Comparison of ENCODE assay signal across 12 cellular contexts in genomic region chr11:117610045-117610444, GRCh38.
DNase-seq lines count a peak whose midpoint lies in the region; ATAC-seq, FAIRE-seq and TF ChIP-seq lines count a peak whose summit lies in the region.
"Had no signal": no experiment of that assay in that cellular context is flagged by ENCODE, and none has a peak within 500 bp of the region (broad histone marks: within the 10 kb centered on the region; RNA-seq: fewer than 3 reads in every experiment).

No MANE protein-coding gene starts in this region.

- intact Hi-C loops in HepG2 (cut with micrococcal nuclease; ENCODE audit: unreplicated experiment), result no loop called here
- intact Hi-C loops in CD8-positive, alpha-beta T cell (cut with DNase I, micrococcal nuclease), result no loop called here

- H3K9me3 Mint-ChIP-seq in CD8-positive, alpha-beta T cell, result no peaks in the 10 kb centered on the region
- H3K9me3 Mint-ChIP-seq: mesothelial cell of epicardium had no signal

- no peak for ATAC-seq in HepG2
- ATAC-seq in CD8-positive, alpha-beta T cell, result no peak

- H3K4me2 ChIP-seq in keratinocyte (ENCODE audit: control insufficient read depth, extremely low read depth, insufficient read depth, low read depth, low read length) (no peak overlapping the region), HepG2 (ENCODE audit: low read depth, low read length) (no peak overlapping the region)

- TF ChIP-seq CTCF in keratinocyte (optimal IDR thresholded peaks at IDR 0.05 in 1 of 3, IDR thresholded peaks at IDR 0.05 in 1 of 3, conservative IDR thresholded peaks at IDR 0.05 in 1 of 3; ENCODE audit: extremely low read depth in 1 of 3, insufficient read depth in 2 of 3, low read length in 3 of 3) (no peak), HepG2 (CRISPR knock-in tag; IDR thresholded peaks at IDR 0.05) (no peak)
- TF ChIP-seq CTCF in CD8-positive, alpha-beta T cell (IDR thresholded peaks at IDR 0.05), result no peak

- H2AFZ ChIP-seq in keratinocyte (ENCODE audit: control insufficient read depth, low read length), result no peak overlapping the region
- H2AFZ ChIP-seq in HepG2 (ENCODE audit: low read length), result no peak overlapping the region

- no peaks in the 10 kb centered on the region for H3K27me3 ChIP-seq in SJSA1 (replicated peaks)
- peaks cover 10% of the 10 kb centered on the region for H3K27me3 ChIP-seq in keratinocyte (ENCODE audit: control insufficient read depth, extremely low read depth, insufficient read depth, low read length)
- H3K27me3 ChIP-seq in HepG2 (ENCODE audit: control insufficient read depth in 1 of 2, insufficient read depth in 2 of 2, low read length in 2 of 2), result peaks cover 0 to 5% of the 10 kb centered on the region in 2 experiments; a peak in 2 of 5 replicates
- H3K27me3 ChIP-seq in CD8-positive, alpha-beta T cell (ENCODE audit: insufficient read depth, low read length), result no peaks in the 10 kb centered on the region
- H3K27me3 ChIP-seq: cardiac muscle cell had no signal

- H4K20me1 ChIP-seq in keratinocyte (ENCODE audit: control insufficient read depth, extremely low read depth, insufficient read depth, low read length), result no peaks in the 10 kb centered on the region
- H4K20me1 ChIP-seq in HepG2 (ENCODE audit: insufficient read depth, low read length), result no peaks in the 10 kb centered on the region

- no peaks in the 10 kb centered on the region for H3K36me3 Mint-ChIP-seq in CD8-positive, alpha-beta T cell
- H3K36me3 Mint-ChIP-seq: mesothelial cell of epicardium had no signal

- H3K27me3 Mint-ChIP-seq in CD8-positive, alpha-beta T cell (ENCODE audit: low read depth), result no peaks in the 10 kb centered on the region

- CTCF ChIA-PET in HepG2 (lab: Yijun Ruan, JAX; ENCODE audit: low intra/inter-chr PET ratio, low total read pairs), result no interaction called here
- CTCF ChIA-PET in CD8-positive, alpha-beta T cell (lab: Charles Lee), result interaction anchor here (1.3 kb wide), 1 partner anchor 11 kb away, joined by 4 read pairs; no protein-coding TSS in a partner anchor

- no peak for TF ChIP-seq RAD21 in HepG2 (CRISPR knock-in tag; IDR thresholded peaks at IDR 0.05)

- dilution Hi-C loops in keratinocyte (cut with MboI; ENCODE audit: extremely low pct_ligation_motif_present, low sequenced_read_pairs), result no loop called here

- peak; percentile 31 to 51 for DNase-seq in activated CD4-positive, alpha-beta T cell treated with anti-CD3 and anti-CD28 coated beads, Interleukin-2, amount 50 U/mL, for 48 hours
- no peak for DNase-seq in activated CD4-positive, alpha-beta T cell treated with anti-CD3 and anti-CD28 coated beads for 1 hour
- no peak for DNase-seq in GM12892 (ENCODE audit: insufficient read length)
- DNase-seq in SJSA1 (ENCODE audit: low read depth in 1 of 2, low spot score in 2 of 2), result peak; percentile 63 to 73
- peak; percentile 11 for DNase-seq in keratinocyte (ENCODE audit: low read depth, low spot score)
- no peak for DNase-seq in globus pallidus (ENCODE audit: low spot score)
- no peak for DNase-seq in HepG2 (ENCODE audit: low spot score)
- DNase-seq in CD8-positive, alpha-beta T cell, result no peak
- DNase-seq: NCI-H1694 had no signal

- H3K79me2 ChIP-seq in keratinocyte (ENCODE audit: control insufficient read depth, insufficient read depth, low read length), result no peaks in the 10 kb centered on the region
- no peaks in the 10 kb centered on the region for H3K79me2 ChIP-seq in HepG2 (ENCODE audit: insufficient read depth, low read length)

- H3K36me3 ChIP-seq in SJSA1 (no peaks in the 10 kb centered on the region), keratinocyte (ENCODE audit: control insufficient read depth in 2 of 2, extremely low read depth in 1 of 2, insufficient read depth in 2 of 2, low read length in 2 of 2) (no peaks in the 10 kb centered on the region), HepG2 (replicated peaks in 1 of 2; ENCODE audit: control insufficient read depth in 1 of 2, insufficient read depth in 2 of 2, low read length in 2 of 2) (no peaks in the 10 kb centered on the region)
- H3K36me3 ChIP-seq in CD8-positive, alpha-beta T cell (ENCODE audit: insufficient read depth, low read length), result no peaks in the 10 kb centered on the region
- H3K36me3 ChIP-seq: cardiac muscle cell, thoracic aorta had no signal

- H3K4me3 Mint-ChIP-seq in CD8-positive, alpha-beta T cell, result no peak overlapping the region
- H3K4me3 Mint-ChIP-seq: mesothelial cell of epicardium had no signal

- peaks cover 5% of the 10 kb centered on the region for H3K4me1 Mint-ChIP-seq in CD8-positive, alpha-beta T cell (ENCODE audit: low read depth)
- H3K4me1 Mint-ChIP-seq: mesothelial cell of epicardium had no signal

- TF ChIP-seq POLR2A in GM12892 (IDR thresholded peaks at IDR 0.05; ENCODE audit: low read depth, low read length) (no peak), HepG2 (IDR thresholded peaks at IDR 0.05; ENCODE audit: insufficient read depth in 1 of 2, low read depth in 2 of 2, low read length in 2 of 2) (no peak)

- in situ Hi-C loops in HepG2 (cut with HindIII; ENCODE audit: extremely low pct_ligation_motif_present, low pct_unique_long_range_greater_than_20kb), result no loop called here

- POLR2A ChIA-PET in HepG2 (lab: Yijun Ruan, JAX), result no interaction called here
- POLR2A ChIA-PET in CD8-positive, alpha-beta T cell (lab: Charles Lee), result no interaction called here

- no peak overlapping the region for H3K27ac Mint-ChIP-seq in CD8-positive, alpha-beta T cell
- H3K27ac Mint-ChIP-seq: mesothelial cell of epicardium had no signal

- no TSS peak for BruUV-seq in HepG2 (replicated peaks; lab: Mats Ljungman, UMichigan)

- H3K4me3 ChIP-seq in SJSA1, result no peak overlapping the region
- H3K4me3 ChIP-seq in keratinocyte (ENCODE audit: control insufficient read depth in 2 of 3, extremely low read depth in 1 of 3, insufficient read depth in 2 of 3, low read depth in 1 of 3, low read length in 3 of 3), result no peak overlapping the region
- H3K4me3 ChIP-seq in HepG2 (replicated peaks in 1 of 3; ENCODE audit: insufficient read depth in 1 of 3, low read depth in 2 of 3, low read length in 3 of 3), result no peak overlapping the region
- no peak overlapping the region for H3K4me3 ChIP-seq in CD8-positive, alpha-beta T cell (ENCODE audit: low read depth, low read length)
- H3K4me3 ChIP-seq: cardiac muscle cell, thoracic aorta had no signal

- TF ChIP-seq EP300 in HepG2 (IDR thresholded peaks at IDR 0.05; ENCODE audit: low read depth in 2 of 2, low read length in 2 of 2) (no peak), HepG2 (CRISPR knock-in tag; IDR thresholded peaks at IDR 0.05; ENCODE audit: borderline replicate concordance) (no peak)

- FAIRE-seq in GM12892 (lab: Jason Lieb, UNC) (peak; percentile 94), keratinocyte (lab: Jason Lieb, UNC) (no peak), HepG2 (lab: Jason Lieb, UNC) (no peak)

- 4% methylated on average over 4 of the region's 4 CpGs for WGBS in HepG2 (ENCODE audit: low lambda C conversion rate)

- H3K9me3 ChIP-seq in SJSA1 (replicated peaks), result no peaks in the 10 kb centered on the region
- no peaks in the 10 kb centered on the region for H3K9me3 ChIP-seq in keratinocyte (ENCODE audit: control insufficient read depth, low read depth, low read length)
- no peaks in the 10 kb centered on the region for H3K9me3 ChIP-seq in HepG2 (ENCODE audit: low read length)
- no peaks in the 10 kb centered on the region for H3K9me3 ChIP-seq in CD8-positive, alpha-beta T cell (ENCODE audit: low read length)
- H3K9me3 ChIP-seq: thoracic aorta had no signal

- H3K4me1 ChIP-seq in SJSA1 (replicated peaks) (peaks cover 26% of the 10 kb centered on the region), keratinocyte (ENCODE audit: control insufficient read depth, extremely low read depth, insufficient read depth, low read length) (peaks cover 3% of the 10 kb centered on the region), HepG2 (ENCODE audit: insufficient read depth, low read length) (no peaks in the 10 kb centered on the region)
- no peaks in the 10 kb centered on the region for H3K4me1 ChIP-seq in CD8-positive, alpha-beta T cell (ENCODE audit: insufficient read depth, low read length)

- H3K27ac ChIP-seq in SJSA1 (peak overlapping the region; percentile 73), keratinocyte (ENCODE audit: control insufficient read depth, insufficient read depth, low read length) (no peak overlapping the region), HepG2 (ENCODE audit: extremely low read length, insufficient read depth, low read length) (no peak overlapping the region)
- H3K27ac ChIP-seq in CD8-positive, alpha-beta T cell (ENCODE audit: low read depth, low read length), result no peak overlapping the region
- H3K27ac ChIP-seq: cardiac muscle cell, thoracic aorta had no signal

- H3K9ac ChIP-seq in keratinocyte (ENCODE audit: control insufficient read depth, extremely low read depth, insufficient read depth, low read length) (no peak overlapping the region), HepG2 (ENCODE audit: insufficient read depth, low read depth, low read length) (no peak overlapping the region)

- no peaks in the 10 kb centered on the region for H3K9me1 ChIP-seq in keratinocyte (ENCODE audit: control insufficient read depth, extremely low read depth, insufficient read depth, low read length)

TF ChIP-seq in HepG2, 621 proteins besides CTCF, POLR2A, EP300 and RAD21 (continues in another document):
- TF ChIP-seq NFKB2 (CRISPR knock-in tag; IDR thresholded peaks at IDR 0.05; ENCODE audit: borderline replicate concordance) (no peak), ZNF225 (CRISPR knock-in tag; IDR thresholded peaks at IDR 0.05) (no peak), ZNF614 (CRISPR knock-in tag; IDR thresholded peaks at IDR 0.05; ENCODE audit: borderline replicate concordance) (no peak), ZNF430 (CRISPR knock-in tag; IDR thresholded peaks at IDR 0.05) (no peak), MLLT10 (CRISPR knock-in tag; IDR thresholded peaks at IDR 0.05) (no peak), ADNP (CRISPR knock-in tag; IDR thresholded peaks at IDR 0.05) (no peak), ZFP82 (CRISPR knock-in tag; IDR thresholded peaks at IDR 0.05; ENCODE audit: borderline replicate concordance) (no peak), TOE1 (CRISPR knock-in tag; IDR thresholded peaks at IDR 0.05) (no peak), SRF (IDR thresholded peaks at IDR 0.05; ENCODE audit: low read depth, low read length) (no peak), ZBTB25 (CRISPR knock-in tag; IDR thresholded peaks at IDR 0.05) (no peak)

Comparison
In these comparisons a context has a peak if more than half of its experiments do, and no peak if none do; other contexts are left out.
1. DNase-seq: peak in activated CD4-positive, alpha-beta T cell treated with anti-CD3 and anti-CD28 coated beads, Interleukin-2, amount 50 U/mL, for 48 hours (2 of 2), SJSA1 (2 of 2) and keratinocyte (single experiment); none in activated CD4-positive, alpha-beta T cell treated with anti-CD3 and anti-CD28 coated beads for 1 hour (single experiment), GM12892 (single experiment), globus pallidus (single experiment), HepG2 (single experiment) and CD8-positive, alpha-beta T cell (0 of 7).